9 cellular contexts compared by ENCODE assay signal in the genomic region with DNA sequence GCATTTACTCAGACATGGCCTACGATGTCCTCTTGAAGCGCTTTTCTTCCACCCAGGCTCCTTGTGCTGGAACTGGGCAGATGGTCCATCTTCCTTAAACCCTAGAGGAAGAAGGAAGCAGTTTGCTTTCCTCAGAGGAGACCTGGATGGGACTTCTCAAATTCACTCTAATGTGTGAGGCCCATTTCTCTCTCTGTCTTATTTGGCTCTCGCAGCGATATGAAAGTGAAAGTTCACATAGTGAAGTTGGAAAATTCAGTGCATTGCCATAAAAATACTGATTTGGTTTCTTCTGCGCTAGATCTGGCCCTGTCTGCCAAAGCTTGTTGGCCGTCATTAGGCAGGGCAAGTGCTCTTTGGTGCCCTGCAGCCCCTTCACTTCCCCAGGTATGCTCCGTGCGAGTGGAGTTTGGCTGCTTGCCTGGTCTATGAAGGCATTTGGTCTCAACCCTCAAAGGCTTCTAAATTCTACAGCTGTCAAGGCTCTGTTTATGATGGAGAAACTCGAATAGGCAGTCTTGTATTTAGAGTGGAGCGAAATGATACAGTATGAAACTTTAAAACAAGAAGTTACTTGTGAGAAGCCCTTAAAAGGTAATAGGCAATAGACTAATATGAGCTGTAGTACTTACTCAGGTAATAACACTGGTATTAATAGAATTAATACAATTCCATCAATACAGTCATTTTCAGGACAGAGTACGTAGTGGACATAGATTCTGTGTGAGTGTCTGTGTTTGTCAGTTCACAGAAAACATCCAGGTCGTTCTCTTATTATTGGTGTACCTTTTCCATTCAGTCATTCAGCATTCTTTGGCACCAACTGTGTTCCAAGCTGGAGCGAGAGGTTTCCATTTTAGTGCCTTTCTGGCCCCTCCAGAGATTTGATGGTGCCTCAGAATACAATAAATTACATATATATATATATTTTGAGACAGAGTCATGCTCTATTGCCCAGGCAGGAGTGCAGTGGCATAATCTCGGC. TPM values are rescaled to one million over a fixed set of nuclear protein-coding genes. Genes with fewer than 3 reads are reported as not detected.
DNase-seq lines count a peak whose midpoint lies in the region; ATAC-seq and TF ChIP-seq lines count a peak whose summit lies in the region.
"Had no signal": no experiment of that assay in that cellular context is flagged by ENCODE, and none has a peak within 500 bp of the region (broad histone marks: within the 10 kb centered on the region; RNA-seq: fewer than 3 reads in every experiment).

No MANE protein-coding gene starts in this region.

- H3K4me1 ChIP-seq in parathyroid adenoma: peaks cover 9% of the 10 kb centered on the region
- H3K4me1 ChIP-seq in GM23338 (ENCODE audit: insufficient read depth): peaks cover 38% of the 10 kb centered on the region

- H3K27me3 Mint-ChIP-seq in effector memory CD8-positive, alpha-beta T cell: no peaks in the 10 kb centered on the region
- peaks cover 7% of the 10 kb centered on the region for H3K27me3 Mint-ChIP-seq in GM23338 (ENCODE audit: insufficient read depth, low read depth, poor library complexity)

- H3K9me3 ChIP-seq in parathyroid adenoma (ENCODE audit: control insufficient read depth, low read length): no peaks in the 10 kb centered on the region

- H3K9me2 ChIP-seq in GM23338 (ENCODE audit: insufficient read depth): 0 out of 2 replicates have a peak, but pooled peaks cover 3% of the 10 kb centered on the region

- no peaks in the 10 kb centered on the region for H3F3A ChIP-seq in GM23338 (replicated peaks; ENCODE audit: low read depth)

- H3K4me2 ChIP-seq in parathyroid adenoma (ENCODE audit: low read length) (peak overlapping the region; percentile 13), GM23338 (no peak overlapping the region)

- H3K36me3 Mint-ChIP-seq in effector memory CD8-positive, alpha-beta T cell (ENCODE audit: insufficient read depth): peaks cover 34% of the 10 kb centered on the region
- peaks cover 7% of the 10 kb centered on the region; the same call in 1 of the 3 replicates for H3K36me3 Mint-ChIP-seq in GM23338 (ENCODE audit: low read depth)

- H3K27ac ChIP-seq in parathyroid adenoma (no peak overlapping the region), GM23338 (ENCODE audit: low read depth) (no peak overlapping the region)

- peak overlapping the region; percentile 75 to 81 for H3K4me3 Mint-ChIP-seq in effector memory CD8-positive, alpha-beta T cell
- no peak overlapping the region for H3K4me3 Mint-ChIP-seq in GM23338

- no peak for TF ChIP-seq CTCF in GM06990 (IDR thresholded peaks at IDR 0.05; ENCODE audit: insufficient read depth, low read length, poor library complexity, severe bottlenecking)
- no peak for TF ChIP-seq CTCF in parathyroid adenoma (IDR thresholded peaks at IDR 0.05)
- no peak for TF ChIP-seq CTCF in GM23338 (conservative IDR thresholded peaks at IDR 0.05; ENCODE audit: low read depth in 2 of 2)

- H2AFZ ChIP-seq in parathyroid adenoma: no peak overlapping the region
- H2AFZ ChIP-seq in GM23338: no peak overlapping the region

- H3K36me3 ChIP-seq in GM06990 (ENCODE audit: control insufficient read depth, insufficient read depth, low read length) (peaks cover 8% of the 10 kb centered on the region), parathyroid adenoma (ENCODE audit: control insufficient read depth, insufficient read depth, low read length) (no peaks in the 10 kb centered on the region), GM23338 (ENCODE audit: insufficient read depth) (no peaks in the 10 kb centered on the region)

- peaks cover 29% of the 10 kb centered on the region for H3K79me2 ChIP-seq in parathyroid adenoma
- peaks cover 98% of the 10 kb centered on the region for H3K79me2 ChIP-seq in GM23338 (replicated peaks; ENCODE audit: insufficient read depth)

- ATAC-seq in effector memory CD8-positive, alpha-beta T cell (replicated peaks): peak; percentile 37
- ATAC-seq in GM19324 (IDR thresholded peaks at IDR 0.05; ENCODE audit: low FRiP score, unreplicated experiment): no peak
- no peak for ATAC-seq in GM19397 (IDR thresholded peaks at IDR 0.05; ENCODE audit: unreplicated experiment)
- no peak for ATAC-seq in GM23338

- no peaks in the 10 kb centered on the region for H3K27me3 ChIP-seq in GM06990 (replicated peaks; ENCODE audit: control insufficient read depth, insufficient read depth, low read length)
- no peaks in the 10 kb centered on the region for H3K27me3 ChIP-seq in parathyroid adenoma (ENCODE audit: control insufficient read depth, insufficient read depth, low read length)
- H3K27me3 ChIP-seq in GM23338 (ENCODE audit: insufficient read depth): no peaks in the 10 kb centered on the region

- H3K9ac ChIP-seq in parathyroid adenoma: no peak overlapping the region

- H3K9me3 Mint-ChIP-seq in effector memory CD8-positive, alpha-beta T cell: no peaks in the 10 kb centered on the region
- no peaks in the 10 kb centered on the region for H3K9me3 Mint-ChIP-seq in GM23338

- peak overlapping the region; percentile 41 to 74 for H3K27ac Mint-ChIP-seq in effector memory CD8-positive, alpha-beta T cell
- H3K27ac Mint-ChIP-seq in GM23338: no peak overlapping the region

- peaks cover 66 to 72% of the 10 kb centered on the region in 2 donors for H3K4me1 Mint-ChIP-seq in effector memory CD8-positive, alpha-beta T cell (ENCODE audit: low read depth in 2 of 2)
- peaks cover 58% of the 10 kb centered on the region for H3K4me1 Mint-ChIP-seq in GM23338

- DNase-seq in GM06990 (ENCODE audit: extremely low read depth, insufficient read length) (peak; percentile 51), NCI-H2029 treated with DMSO at 0.1 percent for 48 hours (lab: John Stamatoyannopoulos, UW) (peak; percentile 21), NCI-H524 treated with DMSO at 0.1 percent for 48 hours (lab: John Stamatoyannopoulos, UW) (no peak), GM23338 (ENCODE audit: low spot score) (no peak)
- no peak for DNase-seq in effector memory CD8-positive, alpha-beta T cell

- peak overlapping the region; percentile 57 for H3K4me3 ChIP-seq in GM06990 (replicated peaks; ENCODE audit: low read depth, low read length)
- H3K4me3 ChIP-seq in parathyroid adenoma (ENCODE audit: low read depth, low read length): no peak overlapping the region
- no peak overlapping the region for H3K4me3 ChIP-seq in GM23338

- peaks cover 88% of the 10 kb centered on the region for H4K20me1 ChIP-seq in GM23338 (replicated peaks; ENCODE audit: insufficient read depth)

TF ChIP-seq in GM23338, 12 proteins besides CTCF, POLR2A, EP300 and RAD21 (continues in another document):
- no peak for TF ChIP-seq EZH2phosphoT487 (IDR thresholded peaks at IDR 0.05; ENCODE audit: unreplicated experiment)
- no peak for TF ChIP-seq STAT1 (IDR thresholded peaks at IDR 0.05; ENCODE audit: unreplicated experiment)
- no peak for TF ChIP-seq ZNF331 (CRISPR knock-in tag; IDR thresholded peaks at IDR 0.05; ENCODE audit: low read depth)
- TF ChIP-seq ZNF114 (CRISPR knock-in tag; IDR thresholded peaks at IDR 0.05): no peak
- TF ChIP-seq NANOG (IDR thresholded peaks at IDR 0.05; ENCODE audit: borderline replicate concordance): no peak

RNA-seq across cellular contexts. Expression of a gene that starts 20.5 kb away (rescaled TPM):
- total RNA-seq in GM23338 (2014; rRNA removed; shearing (Covaris generic)): 70.9 and 73.9 TPM in 2 replicates
- polyA plus RNA-seq in GM23338 (2016; fragmentation: Nextera tagmentation; extraction: Ambion mirVana): 32.5 and 33.6 TPM in 2 replicates

RNA-seq across cellular contexts. Expression of a gene that starts 35.2 kb away (rescaled TPM):
- total RNA-seq in GM23338 (2014; rRNA removed; shearing (Covaris generic)): 18.1 and 20.7 TPM in 2 replicates
- polyA plus RNA-seq in GM23338 (2016; fragmentation: Nextera tagmentation; extraction: Ambion mirVana): 5.2 and 6.0 TPM in 2 replicates

RNA-seq across cellular contexts. Expression of a gene that starts 49.7 kb away (rescaled TPM):
- total RNA-seq in GM23338 (2014; rRNA removed; shearing (Covaris generic)): 2.6 TPM in 1 of 2 replicates, not detected in the other
- polyA plus RNA-seq in GM23338 (2016; fragmentation: Nextera tagmentation; extraction: Ambion mirVana): not detected in 2 replicates
- total RNA-seq: NCI-H460 had no signal

RNA-seq across cellular contexts. Expression of a gene that starts 53.0 kb away (rescaled TPM):
- total RNA-seq in GM23338 (2014; rRNA removed; shearing (Covaris generic)): 28.9 and 32.9 TPM in 2 replicates
- 16.9 and 20.2 TPM in 2 replicates for polyA plus RNA-seq in GM23338 (2016; fragmentation: Nextera tagmentation; extraction: Ambion mirVana)

Comparison
In these comparisons a context has a peak if more than half of its experiments do, and no peak if none do; other contexts are left out.
1. DNase-seq: peak in GM06990 (single experiment) and NCI-H2029 treated with DMSO at 0.1 percent for 48 hours (single experiment); none in effector memory CD8-positive, alpha-beta T cell (0 of 3), NCI-H524 treated with DMSO at 0.1 percent for 48 hours (single experiment) and GM23338 (single experiment).